21 cellular contexts compared by ENCODE assay signal in the genomic region with DNA sequence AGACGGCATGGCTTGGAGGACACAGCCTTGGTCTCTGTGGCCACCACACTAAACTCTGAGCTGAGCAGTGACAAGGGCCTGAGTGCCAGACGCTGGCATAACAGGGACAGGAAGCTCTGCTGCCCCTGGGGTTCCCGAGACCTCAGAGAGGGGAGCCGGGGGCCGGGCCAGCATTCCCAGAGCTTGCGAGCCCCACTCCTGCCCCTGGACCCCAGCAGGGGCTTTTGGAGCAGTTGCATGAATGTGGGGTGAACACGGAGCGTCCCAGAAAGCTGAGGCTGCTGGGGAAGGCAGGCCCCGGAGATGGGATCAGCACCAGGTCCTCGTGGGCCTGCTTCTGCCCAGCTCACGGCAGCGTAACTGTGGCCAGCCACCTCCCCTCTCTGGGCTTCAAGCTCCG. TPM values are rescaled to one million over a fixed set of nuclear protein-coding genes. Genes with fewer than 3 reads are reported as not detected.
"Had no signal": no experiment of that assay in that cellular context is flagged by ENCODE, and none has a peak within 500 bp of the region (broad histone marks: within the 10 kb centered on the region; RNA-seq: fewer than 3 reads in every experiment).

No MANE protein-coding gene starts in this region.

- H3K4me2 ChIP-seq: hepatocyte had no signal

- H3K27ac ChIP-seq: coronary artery, foreskin keratinocyte, hepatocyte, right atrium auricular region, suprapubic skin, thyroid gland had no signal

- H3K9me3 Mint-ChIP-seq: type B pancreatic cell had no signal

- DNase-seq: effector CD4-positive, alpha-beta T cell; erythroblast; foreskin keratinocyte; head of caudate nucleus; left colon; naive thymus-derived CD4-positive, alpha-beta T cell; nephron progenitor cell; small intestine; stimulated activated CD4-positive, alpha-beta T cell treated with anti-CD3 and anti-CD28 coated beads, Interleukin-2, amount 100 ng/mL, for 48 hours; stimulated activated naive CD8-positive, alpha-beta T cell treated with anti-CD3 and anti-CD28 coated beads, Interleukin-15, Interleukin-2, amounts not matched to agents 100 U/mL and 50 U/mL, for 24 hours; thyroid gland had no signal

- H3K27me3 ChIP-seq: foreskin keratinocyte, hepatocyte, right atrium auricular region, suprapubic skin, thyroid gland had no signal

- H3K79me2 ChIP-seq: hepatocyte had no signal

- H3K4me3 Mint-ChIP-seq: endodermal cell; naive thymus-derived CD4-positive, alpha-beta T cell; nephron progenitor cell; type B pancreatic cell had no signal

- H3K36me3 ChIP-seq: suprapubic skin, thyroid gland had no signal

- H2AFZ ChIP-seq: hepatocyte had no signal

- H3K4me1 ChIP-seq: foreskin keratinocyte, suprapubic skin had no signal

- ATAC-seq: foreskin keratinocyte; left colon; naive thymus-derived CD4-positive, alpha-beta T cell; stimulated activated naive CD8-positive, alpha-beta T cell treated with anti-CD3 and anti-CD28 coated beads, Interleukin-15, Interleukin-2, amounts not matched to agents 100 U/mL and 50 U/mL, for 24 hours had no signal

- H3K4me1 Mint-ChIP-seq: endodermal cell; naive thymus-derived CD4-positive, alpha-beta T cell had no signal

- H3K4me3 ChIP-seq: coronary artery, hepatocyte, right atrium auricular region, suprapubic skin, thyroid gland had no signal

- H3K27me3 Mint-ChIP-seq: naive thymus-derived CD4-positive, alpha-beta T cell; type B pancreatic cell had no signal

- H3K9me3 ChIP-seq: right atrium auricular region, suprapubic skin, thyroid gland had no signal

- H3K36me3 Mint-ChIP-seq: naive thymus-derived CD4-positive, alpha-beta T cell; type B pancreatic cell had no signal

- H3K27ac Mint-ChIP-seq: endodermal cell; naive thymus-derived CD4-positive, alpha-beta T cell; nephron progenitor cell; type B pancreatic cell had no signal

RNA-seq across cellular contexts. Expression of gene ERFE, which starts 7.6 kb away (rescaled TPM):
- total RNA-seq: lung microvascular endothelial cell, suprapubic skin had no signal

RNA-seq across cellular contexts. Expression of gene KLHL30, which starts 12.7 kb away (rescaled TPM):
- total RNA-seq: dermis microvascular lymphatic vessel endothelial cell; endodermal cell; endothelial cell of umbilical vein; foreskin keratinocyte; hepatocyte; lung microvascular endothelial cell; naive thymus-derived CD4-positive, alpha-beta T cell had no signal

RNA-seq across cellular contexts. Expression of gene ESPNL, which starts 51.1 kb away (rescaled TPM):
- total RNA-seq: dermis microvascular lymphatic vessel endothelial cell, endothelial cell of umbilical vein, lung microvascular endothelial cell, osteocyte had no signal
